In genomic region chr12:132908145-132909029, GRCh38 we compare ENCODE assay signal across 8 cellular contexts. TPM values are rescaled to one million over a fixed set of nuclear protein-coding genes. Genes with fewer than 3 reads are reported as not detected.
DNase-seq lines count a peak whose midpoint lies in the region; ATAC-seq and TF ChIP-seq lines count a peak whose summit lies in the region.

No MANE protein-coding gene starts in this region.

- H3K9ac ChIP-seq in HUES64 (ENCODE audit: low read depth, low read length) (peak overlapping the region; percentile 52), trophoblast cell (ENCODE audit: low read length) (no peak overlapping the region)

- H3K4me3 ChIP-seq in HUES64 (ENCODE audit: low read length) (peak overlapping the region; percentile 66), heart left ventricle (peak overlapping the region; percentile 18 to 83 (median 64)), trophoblast cell (ENCODE audit: low read depth, low read length) (peak overlapping the region; percentile 68), tibial artery (peak overlapping the region; percentile 55 to 70)

- POLR2A ChIA-PET in T-cell (lab: Charles Lee), result interaction anchor here (1.0 to 1.5 kb wide), 2 partner anchors 21 to 80 kb away, joined by 3 to 4 read pairs; partner anchors contain the start of genes CHFR (in 1 of the 2) and GOLGA3 (in 1 of the 2)

- no peaks in the 10 kb centered on the region for H3K36me3 ChIP-seq in HUES64 (ENCODE audit: insufficient read depth, low read length)
- no peaks in the 10 kb centered on the region for H3K36me3 ChIP-seq in heart left ventricle
- H3K36me3 ChIP-seq in trophoblast cell (ENCODE audit: control insufficient read depth in 1 of 2, insufficient read depth in 2 of 2, low read length in 2 of 2), result no peaks in the 10 kb centered on the region
- H3K36me3 ChIP-seq in tibial artery, result peaks cover 0 to 5% (median 5%) of the 10 kb centered on the region in 3 donors

- peaks cover 19 to 24% (median 22%) of the 10 kb centered on the region in 3 donors for H3K4me1 Mint-ChIP-seq in T-cell

- peaks cover 3% of the 10 kb centered on the region for H3K79me1 ChIP-seq in trophoblast cell (ENCODE audit: low read length)

- H3K9me3 ChIP-seq in HUES64 (ENCODE audit: insufficient read depth, low read depth, low read length) (peaks cover 13% of the 10 kb centered on the region; the same call in 1 of the 2 replicates), heart left ventricle (peaks cover 0 to 49% (median 9%) of the 10 kb centered on the region in 12 donors), trophoblast cell (ENCODE audit: insufficient read depth, low read depth, low read length) (peaks cover 5% of the 10 kb centered on the region), tibial artery (peaks cover 0 to 30% (median 2%) of the 10 kb centered on the region in 3 donors)

- H4K8ac ChIP-seq in trophoblast cell (ENCODE audit: low read depth, low read length), result peak overlapping the region; percentile 62

- peaks cover 4 to 13% (median 7%) of the 10 kb centered on the region in 3 donors for H3K9me3 Mint-ChIP-seq in T-cell

- no peak overlapping the region for H2BK120ac ChIP-seq in trophoblast cell (ENCODE audit: insufficient read depth, low read length, poor library complexity)

- H2BK12ac ChIP-seq in trophoblast cell (ENCODE audit: low read length), result no peak overlapping the region

- H3K4me2 ChIP-seq in trophoblast cell (ENCODE audit: low read length), result peak overlapping the region; percentile 86

- H3K4me1 ChIP-seq in HUES64 (ENCODE audit: insufficient read depth, low read length) (no peaks in the 10 kb centered on the region), heart left ventricle (peaks cover 0 to 24% (median 8%) of the 10 kb centered on the region in 12 donors), trophoblast cell (ENCODE audit: control insufficient read depth in 1 of 2, insufficient read depth in 2 of 2, low read length in 2 of 2) (peaks cover 7% of the 10 kb centered on the region in 2 experiments), tibial artery (peaks cover 0 to 15% (median 10%) of the 10 kb centered on the region in 4 donors)

- H3K4me3 Mint-ChIP-seq in T-cell, result peak overlapping the region; percentile 82 to 95 (median 91)

- peak overlapping the region; percentile 77 for H2AFZ ChIP-seq in trophoblast cell (ENCODE audit: insufficient read depth, low read length, poor library complexity)

- ATAC-seq in GM21367 (IDR thresholded peaks at IDR 0.05; ENCODE audit: unreplicated experiment), result peak; percentile 90
- peak; percentile 92 to 95 (median 94) for ATAC-seq in T-cell (replicated peaks in 1 of 4)
- peak; percentile 96 to 98 (median 98) for ATAC-seq in heart left ventricle

- H3K36me3 Mint-ChIP-seq in T-cell, result peaks cover 7% of the 10 kb centered on the region

- no peaks in the 10 kb centered on the region for H3K27me3 Mint-ChIP-seq in T-cell

- H4K91ac ChIP-seq in trophoblast cell (ENCODE audit: low read depth, low read length), result no peak overlapping the region

- no peak overlapping the region for H3K4ac ChIP-seq in trophoblast cell (ENCODE audit: low read depth, low read length)

- TF ChIP-seq POLR2A in heart left ventricle (IDR thresholded peaks at IDR 0.05), result peak in 1 of 2 donors; percentile 39

- H2BK5ac ChIP-seq in trophoblast cell (ENCODE audit: low read depth, low read length, poor library complexity), result no peak overlapping the region

- H3K79me2 ChIP-seq in trophoblast cell (ENCODE audit: control insufficient read depth, insufficient read depth, low read length, poor library complexity), result no peaks in the 10 kb centered on the region

- H3K27me3 ChIP-seq in HUES64 (ENCODE audit: insufficient read depth, low read length) (peaks cover 24% of the 10 kb centered on the region), heart left ventricle (peaks cover 0 to 27% (median 5%) of the 10 kb centered on the region in 9 donors), trophoblast cell (ENCODE audit: insufficient read depth, low read length) (no peaks in the 10 kb centered on the region), tibial artery (no peaks in the 10 kb centered on the region)

- peak overlapping the region; percentile 8 for H3K18ac ChIP-seq in trophoblast cell (ENCODE audit: low read length)

- peak overlapping the region; percentile 28 for H3K14ac ChIP-seq in trophoblast cell (ENCODE audit: low read length)

- intact Hi-C loops in heart left ventricle (cut with DNase I), result loop anchor here in 3 of 10 donors (1.0 to 10.0 kb wide), 3 partner anchors 22 to 172 kb away; partner anchors contain the start of genes ANKLE2 (in 1 of the 3), CHFR (in 1 of the 3) and ZNF140 (in 1 of the 3)
- intact Hi-C loops in tibial artery (cut with DNase I; ENCODE audit: low total_unique reads), result loop anchor here (5.0 to 10.0 kb wide), 2 partner anchors 49 to 144 kb away; partner anchors contain the start of genes ANKLE2 and ZNF605

- H3K23ac ChIP-seq in trophoblast cell (ENCODE audit: low read length), result no peak overlapping the region

- DNase-seq in COLO829 (ENCODE audit: low spot score) (peak; percentile 93), T-cell (peak; percentile 89 to 99 (median 94)), amniotic epithelial cell (ENCODE audit: low read depth) (peak; percentile 97), heart left ventricle (peak; percentile 97 to 98 (median 98)), trophoblast cell (peak; percentile 99 to 100), tibial artery (peak; percentile 95 to 98)

- peak overlapping the region; percentile 51; the same call in 1 of the 2 replicates for H3K27ac ChIP-seq in HUES64 (ENCODE audit: low read depth, low read length)
- H3K27ac ChIP-seq in heart left ventricle, result peak overlapping the region; percentile 47 to 85 (median 72)
- H3K27ac ChIP-seq in trophoblast cell (ENCODE audit: low read depth, low read length), result peak overlapping the region; percentile 19
- H3K27ac ChIP-seq in tibial artery, result peak overlapping the region; percentile 82 to 88

- H4K12ac ChIP-seq in trophoblast cell (ENCODE audit: low read depth, low read length), result no peak overlapping the region

- CTCF ChIA-PET in T-cell (lab: Charles Lee), result interaction anchor here (0.7 to 1.0 kb wide), 2 partner anchors 21 to 136 kb away, joined by 3 to 4 read pairs; partner anchors contain the start of gene CHFR (in 1 of the 2)

- WGBS in HUES64, result 4% methylated on average over 85 of the region's 85 CpGs
- 0% methylated on average over 34 to 85 of the region's 85 CpGs for WGBS in heart left ventricle, 4 donors
- no CpG with 5 or more reads among the region's 85 CpGs for WGBS in trophoblast cell (ENCODE audit: extremely low coverage, insufficient coverage, insufficient read length)

- H3K27ac Mint-ChIP-seq in T-cell, result peak overlapping the region; percentile 94 to 97

- TF ChIP-seq CTCF in heart left ventricle (IDR thresholded peaks at IDR 0.05), result no peak
- TF ChIP-seq CTCF in tibial artery (IDR thresholded peaks at IDR 0.05), result peak in 1 of 2 experiments; percentile 9

- H2AK5ac ChIP-seq in trophoblast cell (ENCODE audit: low read length), result no peak overlapping the region

RNA-seq across cellular contexts. Expression of gene CHFR, which starts 21.0 kb away (rescaled TPM):
- 28.7 TPM for polyA plus RNA-seq in HUES64 (2013, experiment 1 of 2)
- polyA plus RNA-seq in HUES64 (2013, experiment 2 of 2), result 29.5 TPM
- 100 to 1,000 TPM in 1 of 5 donors, 10 to 100 TPM in 4; 84.2 to 107 (median 86.0) TPM for total RNA-seq in T-cell
- total RNA-seq in heart left ventricle, result 10 to 100 TPM; 10.6 to 33.5 (median 16.4) TPM
- 10 to 100 TPM; 17.4 to 21.6 TPM for polyA plus RNA-seq in heart left ventricle
- 35.2 and 35.8 TPM in 2 replicates for polyA plus RNA-seq in trophoblast cell (2013)

RNA-seq across cellular contexts. Expression of gene ZNF605, which starts 47.7 kb away (rescaled TPM):
- 6.0 TPM for polyA plus RNA-seq in HUES64 (2013, experiment 1 of 2)
- 5.6 TPM for polyA plus RNA-seq in HUES64 (2013, experiment 2 of 2)
- total RNA-seq in T-cell (10 to 100 TPM in 3 of 5 donors, 1 to 10 TPM in 2; 5.1 to 13.1 (median 12.1) TPM), heart left ventricle (10 to 100 TPM in 6 of 9 donors, 1 to 10 TPM in 3; 3.4 to 14.2 (median 10.3) TPM)
- 1 to 10 TPM; 5.0 to 5.6 TPM for polyA plus RNA-seq in heart left ventricle
- 5.2 and 5.6 TPM in 2 replicates for polyA plus RNA-seq in trophoblast cell (2013)

Comparison
In these comparisons a context has a peak if more than half of its experiments do, and no peak if none do; other contexts are left out.
1. Peak in every context shown above with its lines: DNase-seq, ATAC-seq, H3K4me3 ChIP-seq and H3K27ac ChIP-seq.
2. H3K27ac ChIP-seq: peak in every context shown above with its lines; median percentile 85 in tibial artery; 72 in heart left ventricle; 51 in HUES64; 19 in trophoblast cell.